Comparison of ENCODE assay signal across 1 cellular context in genomic region chr3:4425707-4426106, GRCh38.
TF ChIP-seq lines count a peak whose summit lies in the region.

No MANE protein-coding gene starts in this region.

TF ChIP-seq in HepG2, 621 proteins besides CTCF, POLR2A, EP300 and RAD21 (continued from another document):
- TF ChIP-seq, protein P1, sequence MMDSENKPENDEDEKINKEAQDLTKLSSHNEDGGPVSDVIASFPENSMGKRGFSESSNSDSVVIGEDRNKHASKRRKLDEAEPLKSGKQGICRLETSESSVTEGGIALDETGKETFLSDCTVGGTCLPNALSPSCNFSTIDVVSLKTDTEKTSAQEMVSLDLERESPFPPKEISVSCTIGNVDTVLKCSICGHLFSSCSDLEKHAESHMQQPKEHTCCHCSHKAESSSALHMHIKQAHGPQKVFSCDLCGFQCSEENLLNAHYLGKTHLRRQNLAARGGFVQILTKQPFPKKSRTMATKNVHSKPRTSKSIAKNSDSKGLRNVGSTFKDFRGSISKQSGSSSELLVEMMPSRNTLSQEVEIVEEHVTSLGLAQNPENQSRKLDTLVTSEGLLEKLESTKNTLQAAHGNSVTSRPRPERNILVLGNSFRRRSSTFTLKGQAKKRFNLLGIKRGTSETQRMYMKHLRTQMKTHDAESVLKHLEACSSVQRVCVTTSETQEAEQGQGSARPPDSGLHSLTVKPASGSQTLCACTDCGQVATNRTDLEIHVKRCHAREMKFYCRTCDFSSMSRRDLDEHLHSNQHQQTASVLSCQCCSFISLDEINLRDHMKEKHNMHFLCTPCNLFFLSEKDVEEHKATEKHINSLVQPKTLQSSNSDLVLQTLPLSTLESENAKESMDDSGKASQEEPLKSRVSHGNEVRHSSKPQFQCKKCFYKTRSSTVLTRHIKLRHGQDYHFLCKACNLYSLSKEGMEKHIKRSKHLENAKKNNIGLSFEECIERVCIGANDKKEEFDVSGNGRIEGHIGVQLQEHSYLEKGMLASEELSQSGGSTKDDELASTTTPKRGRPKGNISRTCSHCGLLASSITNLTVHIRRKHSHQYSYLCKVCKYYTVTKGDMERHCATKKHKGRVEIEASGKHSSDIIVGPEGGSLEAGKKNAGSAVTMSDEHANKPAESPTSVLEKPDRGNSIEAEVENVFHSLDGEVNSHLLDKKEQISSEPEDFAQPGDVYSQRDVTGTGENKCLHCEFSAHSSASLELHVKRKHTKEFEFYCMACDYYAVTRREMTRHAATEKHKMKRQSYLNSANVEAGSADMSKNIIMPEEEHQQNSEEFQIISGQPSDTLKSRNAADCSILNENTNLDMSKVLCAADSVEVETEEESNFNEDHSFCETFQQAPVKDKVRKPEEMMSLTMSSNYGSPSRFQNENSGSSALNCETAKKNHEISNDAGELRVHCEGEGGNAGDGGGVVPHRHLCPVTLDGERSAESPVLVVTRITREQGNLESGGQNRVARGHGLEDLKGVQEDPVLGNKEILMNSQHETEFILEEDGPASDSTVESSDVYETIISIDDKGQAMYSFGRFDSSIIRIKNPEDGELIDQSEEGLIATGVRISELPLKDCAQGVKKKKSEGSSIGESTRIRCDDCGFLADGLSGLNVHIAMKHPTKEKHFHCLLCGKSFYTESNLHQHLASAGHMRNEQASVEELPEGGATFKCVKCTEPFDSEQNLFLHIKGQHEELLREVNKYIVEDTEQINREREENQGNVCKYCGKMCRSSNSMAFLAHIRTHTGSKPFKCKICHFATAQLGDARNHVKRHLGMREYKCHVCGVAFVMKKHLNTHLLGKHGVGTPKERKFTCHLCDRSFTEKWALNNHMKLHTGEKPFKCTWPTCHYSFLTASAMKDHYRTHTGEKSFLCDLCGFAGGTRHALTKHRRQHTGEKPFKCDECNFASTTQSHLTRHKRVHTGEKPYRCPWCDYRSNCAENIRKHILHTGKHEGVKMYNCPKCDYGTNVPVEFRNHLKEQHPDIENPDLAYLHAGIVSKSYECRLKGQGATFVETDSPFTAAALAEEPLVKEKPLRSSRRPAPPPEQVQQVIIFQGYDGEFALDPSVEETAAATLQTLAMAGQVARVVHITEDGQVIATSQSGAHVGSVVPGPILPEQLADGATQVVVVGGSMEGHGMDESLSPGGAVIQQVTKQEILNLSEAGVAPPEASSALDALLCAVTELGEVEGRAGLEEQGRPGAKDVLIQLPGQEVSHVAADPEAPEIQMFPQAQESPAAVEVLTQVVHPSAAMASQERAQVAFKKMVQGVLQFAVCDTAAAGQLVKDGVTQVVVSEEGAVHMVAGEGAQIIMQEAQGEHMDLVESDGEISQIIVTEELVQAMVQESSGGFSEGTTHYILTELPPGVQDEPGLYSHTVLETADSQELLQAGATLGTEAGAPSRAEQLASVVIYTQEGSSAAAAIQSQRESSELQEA (CRISPR knock-in tag; IDR thresholded peaks at IDR 0.05; ENCODE audit: not compliant biosample characterization) = no peak
- TF ChIP-seq ZNF577 (CRISPR knock-in tag; IDR thresholded peaks at IDR 0.05; ENCODE audit: borderline replicate concordance, low read depth) (no peak), ZNF138 (CRISPR knock-in tag; IDR thresholded peaks at IDR 0.05; ENCODE audit: low read depth) (no peak), ZNF224 (CRISPR knock-in tag; IDR thresholded peaks at IDR 0.05) (no peak), ZNF775 (CRISPR knock-in tag; IDR thresholded peaks at IDR 0.05; ENCODE audit: borderline replicate concordance) (no peak), ZNF574 (CRISPR knock-in tag; IDR thresholded peaks at IDR 0.05) (no peak), TSC22D2 (CRISPR knock-in tag; IDR thresholded peaks at IDR 0.05; ENCODE audit: borderline replicate concordance) (no peak), ZNF558 (CRISPR knock-in tag; IDR thresholded peaks at IDR 0.05; ENCODE audit: borderline replicate concordance) (no peak), KDM5B (CRISPR knock-in tag; IDR thresholded peaks at IDR 0.05; ENCODE audit: borderline replicate concordance) (no peak), WIZ (CRISPR knock-in tag; IDR thresholded peaks at IDR 0.05) (no peak), HCFC1 (IDR thresholded peaks at IDR 0.05; ENCODE audit: low read depth, low read length) (no peak), ZFP37 (CRISPR knock-in tag; IDR thresholded peaks at IDR 0.05; ENCODE audit: borderline replicate concordance) (no peak), ZNF678 (CRISPR knock-in tag; IDR thresholded peaks at IDR 0.05) (no peak), ZBTB7B (CRISPR knock-in tag; IDR thresholded peaks at IDR 0.05) (no peak), TFDP1 (CRISPR knock-in tag; IDR thresholded peaks at IDR 0.05; ENCODE audit: borderline replicate concordance) (no peak), TBL1XR1 (IDR thresholded peaks at IDR 0.05; ENCODE audit: borderline replicate concordance, low read length, partially characterized antibody) (no peak)
- TF ChIP-seq, protein P2, sequence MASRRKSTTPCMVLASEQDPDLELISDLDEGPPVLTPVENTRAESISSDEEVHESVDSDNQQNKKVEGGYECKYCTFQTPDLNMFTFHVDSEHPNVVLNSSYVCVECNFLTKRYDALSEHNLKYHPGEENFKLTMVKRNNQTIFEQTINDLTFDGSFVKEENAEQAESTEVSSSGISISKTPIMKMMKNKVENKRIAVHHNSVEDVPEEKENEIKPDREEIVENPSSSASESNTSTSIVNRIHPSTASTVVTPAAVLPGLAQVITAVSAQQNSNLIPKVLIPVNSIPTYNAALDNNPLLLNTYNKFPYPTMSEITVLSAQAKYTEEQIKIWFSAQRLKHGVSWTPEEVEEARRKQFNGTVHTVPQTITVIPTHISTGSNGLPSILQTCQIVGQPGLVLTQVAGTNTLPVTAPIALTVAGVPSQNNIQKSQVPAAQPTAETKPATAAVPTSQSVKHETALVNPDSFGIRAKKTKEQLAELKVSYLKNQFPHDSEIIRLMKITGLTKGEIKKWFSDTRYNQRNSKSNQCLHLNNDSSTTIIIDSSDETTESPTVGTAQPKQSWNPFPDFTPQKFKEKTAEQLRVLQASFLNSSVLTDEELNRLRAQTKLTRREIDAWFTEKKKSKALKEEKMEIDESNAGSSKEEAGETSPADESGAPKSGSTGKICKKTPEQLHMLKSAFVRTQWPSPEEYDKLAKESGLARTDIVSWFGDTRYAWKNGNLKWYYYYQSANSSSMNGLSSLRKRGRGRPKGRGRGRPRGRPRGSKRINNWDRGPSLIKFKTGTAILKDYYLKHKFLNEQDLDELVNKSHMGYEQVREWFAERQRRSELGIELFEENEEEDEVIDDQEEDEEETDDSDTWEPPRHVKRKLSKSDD (CRISPR knock-in tag; IDR thresholded peaks at IDR 0.05; ENCODE audit: low read depth) = no peak
